In genomic region chr19:1863308-1863637, GRCh38 we compare ENCODE assay signal across 8 cellular contexts. TPM values are rescaled to one million over a fixed set of nuclear protein-coding genes. Genes with fewer than 3 reads are reported as not detected.
DNase-seq lines count a peak whose midpoint lies in the region; ATAC-seq and TF ChIP-seq lines count a peak whose summit lies in the region.

KLF16 (minus strand) TSS chr19:1863579; CDS start chr19:1863497, 82 bp downstream.

- peaks cover 10% of the 10 kb centered on the region for H3K36me3 Mint-ChIP-seq in activated CD8-positive, alpha-beta T cell treated with anti-CD3 and anti-CD28 coated beads, Interleukin-2, amount 10 ng/mL, durations not matched to agents 7 days and 5 days (ENCODE audit: low read depth)

- H3K27ac Mint-ChIP-seq in activated CD8-positive, alpha-beta T cell treated with anti-CD3 and anti-CD28 coated beads, Interleukin-2, amount 10 ng/mL, durations not matched to agents 7 days and 5 days = peak within 1 kb of the TSS; percentile 92

- peaks cover 13% of the 10 kb centered on the region for H3K27me3 ChIP-seq in iPS-15b (ENCODE audit: control insufficient read depth, insufficient read depth, low read length)
- H3K27me3 ChIP-seq in stomach = peaks cover 0 to 9% (median 0%) of the 10 kb centered on the region in 3 donors

- peak within 1 kb of the TSS; percentile 95 for H3K4me3 Mint-ChIP-seq in activated CD8-positive, alpha-beta T cell treated with anti-CD3 and anti-CD28 coated beads, Interleukin-2, amount 10 ng/mL, durations not matched to agents 7 days and 5 days

- peak within 1 kb of the TSS; percentile 81 for H3K4me3 ChIP-seq in iPS-15b (ENCODE audit: low read depth, low read length)
- H3K4me3 ChIP-seq in stomach = peak within 1 kb of the TSS; percentile 66 to 89 (median 84)

- H3K9me3 ChIP-seq in iPS-15b (ENCODE audit: control insufficient read depth, insufficient read depth, low read length) = no peaks in the 10 kb centered on the region
- no peaks in the 10 kb centered on the region for H3K9me3 ChIP-seq in stomach

- peaks cover 52% of the 10 kb centered on the region for H3K4me1 Mint-ChIP-seq in activated CD8-positive, alpha-beta T cell treated with anti-CD3 and anti-CD28 coated beads, Interleukin-2, amount 10 ng/mL, durations not matched to agents 7 days and 5 days (ENCODE audit: low read depth)

- CTCF ChIA-PET in activated CD8-positive, alpha-beta T cell treated with anti-CD3 and anti-CD28 coated beads, Interleukin-2, amount 10 ng/mL, durations not matched to agents 7 days and 5 days (lab: Charles Lee) = no interaction called here

- intact Hi-C loops in Right ventricle myocardium inferior (cut with DNase I) = no loop called here
- intact Hi-C loops in Right ventricle myocardium superior (cut with DNase I) = no loop called here
- intact Hi-C loops in stomach (cut with DNase I; ENCODE audit: low total_unique reads) = no loop called here
- intact Hi-C loops in posterior vena cava (cut with DNase I) = no loop called here

- TF ChIP-seq EP300 in stomach (IDR thresholded peaks at IDR 0.05) = no peak

- no peaks in the 10 kb centered on the region for H3K27me3 Mint-ChIP-seq in activated CD8-positive, alpha-beta T cell treated with anti-CD3 and anti-CD28 coated beads, Interleukin-2, amount 10 ng/mL, durations not matched to agents 7 days and 5 days (ENCODE audit: low read depth)

- peak within 1 kb of the TSS; percentile 91 to 94 (median 93) for H3K27ac ChIP-seq in stomach

- H3K4me1 ChIP-seq in iPS-15b (ENCODE audit: control insufficient read depth, insufficient read depth, low read length) = peaks cover 9% of the 10 kb centered on the region
- H3K4me1 ChIP-seq in stomach = peaks cover 42 to 57% (median 53%) of the 10 kb centered on the region in 4 donors

- no peak for TF ChIP-seq CTCF in stomach (IDR thresholded peaks at IDR 0.05)

- POLR2A ChIA-PET in activated CD8-positive, alpha-beta T cell treated with anti-CD3 and anti-CD28 coated beads, Interleukin-2, amount 10 ng/mL, durations not matched to agents 7 days and 5 days (lab: Charles Lee) = no interaction called here

- ATAC-seq in Right ventricle myocardium inferior (no peak), Right ventricle myocardium superior (ENCODE audit: poor library complexity) (no peak)
- no peak for ATAC-seq in activated CD8-positive, alpha-beta T cell treated with anti-CD3 and anti-CD28 coated beads, Interleukin-2, amount 10 ng/mL, durations not matched to agents 7 days and 5 days

- H3K9ac ChIP-seq in iPS-15b (ENCODE audit: low read depth, low read length) = peak within 1 kb of the TSS; percentile 83

- TF ChIP-seq POLR2A in stomach (IDR thresholded peaks at IDR 0.05) = no peak

- WGBS in stomach, 5 donors = 0 to 1% (median 0%) methylated on average over 14 to 64 of the region's 66 CpGs; no CpG with 5 or more reads in 1 of the 5 donors

- no peak for DNase-seq in Right ventricle myocardium inferior (ENCODE audit: missing footprints)
- no peak for DNase-seq in Right ventricle myocardium superior
- DNase-seq in activated CD8-positive, alpha-beta T cell treated with anti-CD3 and anti-CD28 coated beads, Interleukin-2, amount 10 ng/mL, durations not matched to agents 7 days and 5 days = no peak
- DNase-seq in stomach = no peak
- no peak for DNase-seq in SKM-1 treated with dmso at 0.1 percent for 144 hours (lab: John Stamatoyannopoulos, UW; ENCODE audit: unreplicated experiment)
- no peak for DNase-seq in NAMALWA (ENCODE audit: low spot score)
- no peak for DNase-seq in posterior vena cava (ENCODE audit: low spot score)

- H3K36me3 ChIP-seq in iPS-15b (ENCODE audit: control insufficient read depth, insufficient read depth, low read length) = no peaks in the 10 kb centered on the region
- no peaks in the 10 kb centered on the region for H3K36me3 ChIP-seq in stomach

- no peaks in the 10 kb centered on the region for H3K9me3 Mint-ChIP-seq in activated CD8-positive, alpha-beta T cell treated with anti-CD3 and anti-CD28 coated beads, Interleukin-2, amount 10 ng/mL, durations not matched to agents 7 days and 5 days (ENCODE audit: insufficient read depth)

RNA-seq across cellular contexts. Expression of gene KLF16, which starts in this region (rescaled TPM):
- 11.0 TPM for total RNA-seq in Right ventricle myocardium inferior
- total RNA-seq in Right ventricle myocardium superior = 6.2 TPM
- total RNA-seq in activated CD8-positive, alpha-beta T cell treated with anti-CD3 and anti-CD28 coated beads, Interleukin-2, amount 10 ng/mL, durations not matched to agents 7 days and 5 days = 10 to 100 TPM; 26.5 to 29.8 TPM
- 10 to 100 TPM in 2 of 5 donors, 1 to 10 TPM in 2, not detected in 1; 3.5 to 31.9 (median 15.8) TPM for total RNA-seq in stomach
- 1 to 10 TPM; 5.0 to 7.6 (median 6.6) TPM for polyA plus RNA-seq in stomach
- total RNA-seq in posterior vena cava = 10 to 100 TPM in 1 of 2 donors, 1 to 10 TPM in 1; 9.4 to 16.2 TPM
